Comparison of ENCODE assay signal across 7 cellular contexts in the genomic region with DNA sequence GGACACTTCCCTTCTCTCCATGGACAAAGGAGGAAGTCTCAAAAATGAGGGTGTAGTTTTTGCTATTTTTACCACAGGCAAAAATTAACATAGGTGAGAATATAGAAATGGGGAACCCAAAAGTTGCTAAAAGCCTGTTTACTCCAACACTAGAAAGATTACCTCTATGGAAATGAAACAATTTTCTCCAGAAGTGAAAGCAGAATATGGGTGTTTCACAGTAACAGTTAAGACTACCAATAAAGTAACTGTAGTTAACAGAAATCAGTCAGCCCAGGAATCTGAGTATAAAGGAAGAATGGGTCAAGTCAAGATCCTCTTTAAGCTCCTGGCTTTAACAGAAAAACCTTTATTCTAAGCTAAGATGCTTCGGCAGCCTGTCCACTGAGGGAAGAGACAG. TPM values are rescaled to one million over a fixed set of nuclear protein-coding genes. Genes with fewer than 3 reads are reported as not detected.
DNase-seq lines count a peak whose midpoint lies in the region; ATAC-seq and TF ChIP-seq lines count a peak whose summit lies in the region.

No MANE protein-coding gene starts in this region.

- H3K4me2 ChIP-seq in OCI-LY1 (ENCODE audit: low read length) (peak overlapping the region; percentile 98), parathyroid adenoma (ENCODE audit: low read length) (peak overlapping the region; percentile 24)

- intact Hi-C loops in sigmoid colon (cut with DNase I) = no loop called here

- peaks cover 100% of the 10 kb centered on the region for H3K79me2 ChIP-seq in OCI-LY1 (ENCODE audit: insufficient read depth, low read length)
- H3K79me2 ChIP-seq in parathyroid adenoma = peaks cover 60% of the 10 kb centered on the region

- peaks cover 53% of the 10 kb centered on the region for H3K4me1 ChIP-seq in OCI-LY1 (ENCODE audit: insufficient read depth, low read length, severe bottlenecking)
- H3K4me1 ChIP-seq in ectodermal cell (ENCODE audit: control insufficient read depth, insufficient read depth, low read length) = peaks cover 49% of the 10 kb centered on the region
- H3K4me1 ChIP-seq in parathyroid adenoma = peaks cover 61% of the 10 kb centered on the region
- peaks cover 0 to 93% (median 82%) of the 10 kb centered on the region in 4 donors for H3K4me1 ChIP-seq in sigmoid colon

- H3K9me2 ChIP-seq in OCI-LY1 (ENCODE audit: low read depth, low read length) = no peaks in the 10 kb centered on the region

- H3K27ac ChIP-seq in OCI-LY1 (ENCODE audit: low read depth, low read length, poor library complexity, severe bottlenecking) (no peak overlapping the region), ectodermal cell (ENCODE audit: insufficient read depth, low read depth, low read length, poor library complexity, severe bottlenecking) (no peak overlapping the region), parathyroid adenoma (no peak overlapping the region), sigmoid colon (peak overlapping the region in 2 of 4 donors; percentile 8 to 49)

- H3K9me3 ChIP-seq in OCI-LY1 (ENCODE audit: low read length) (no peaks in the 10 kb centered on the region), ectodermal cell (ENCODE audit: control insufficient read depth, low read length) (no peaks in the 10 kb centered on the region), parathyroid adenoma (ENCODE audit: control insufficient read depth, low read length) (no peaks in the 10 kb centered on the region), sigmoid colon (no peaks in the 10 kb centered on the region)

- no peak overlapping the region for H2AFZ ChIP-seq in OCI-LY1 (ENCODE audit: low read length)
- no peak overlapping the region for H2AFZ ChIP-seq in parathyroid adenoma

- H3K27me3 ChIP-seq in OCI-LY1 (ENCODE audit: insufficient read depth, low read length) (no peaks in the 10 kb centered on the region), ectodermal cell (ENCODE audit: control insufficient read depth, insufficient read depth, low read length, poor library complexity, severe bottlenecking) (no peaks in the 10 kb centered on the region), parathyroid adenoma (ENCODE audit: control insufficient read depth, insufficient read depth, low read length) (no peaks in the 10 kb centered on the region), sigmoid colon (no peaks in the 10 kb centered on the region)

- no peak overlapping the region for H3K9ac ChIP-seq in OCI-LY1 (ENCODE audit: low read length)
- no peak overlapping the region for H3K9ac ChIP-seq in parathyroid adenoma

- no peak for TF ChIP-seq EP300 in sigmoid colon (IDR thresholded peaks at IDR 0.05)

- TF ChIP-seq POLR2A in sigmoid colon (IDR thresholded peaks at IDR 0.05) = no peak

- no peak for DNase-seq in sigmoid colon
- no peak for DNase-seq in activated CD4-positive, alpha-beta T cell treated with anti-CD3 and anti-CD28 coated beads, Interleukin-2, amount 50 U/mL, for 1 hour

- 68 to 78% methylated on average over 1 of the region's 1 CpG for WGBS in ectodermal cell, 2 experiments
- 50 to 53% methylated on average over 1 of the region's 1 CpG for WGBS in sigmoid colon, 2 donors

- 0 out of 2 replicates have a peak, but pooled peaks cover 22% of the 10 kb centered on the region for H3F3A ChIP-seq in OCI-LY1 (ENCODE audit: insufficient read depth, low read length)

- H4K20me1 ChIP-seq in OCI-LY1 (ENCODE audit: insufficient read depth, low read length) = peaks cover 74% of the 10 kb centered on the region

- no peak overlapping the region for H3K4me3 ChIP-seq in OCI-LY1 (ENCODE audit: low read depth, low read length, poor library complexity, severe bottlenecking)
- peak overlapping the region; percentile 0 for H3K4me3 ChIP-seq in ectodermal cell (ENCODE audit: insufficient read depth, low read depth, low read length)
- no peak overlapping the region for H3K4me3 ChIP-seq in parathyroid adenoma (ENCODE audit: low read depth, low read length)
- peak overlapping the region in 1 of 4 donors; percentile 9 for H3K4me3 ChIP-seq in sigmoid colon

- H3K36me3 ChIP-seq in OCI-LY1 (ENCODE audit: insufficient read depth, low read length) = peaks cover 95% of the 10 kb centered on the region
- peaks cover 15% of the 10 kb centered on the region for H3K36me3 ChIP-seq in ectodermal cell (ENCODE audit: control insufficient read depth, insufficient read depth, low read length)
- no peaks in the 10 kb centered on the region for H3K36me3 ChIP-seq in parathyroid adenoma (ENCODE audit: control insufficient read depth, insufficient read depth, low read length)
- peaks cover 4 to 27% (median 14%) of the 10 kb centered on the region in 4 donors for H3K36me3 ChIP-seq in sigmoid colon

- ATAC-seq in GM21423 (IDR thresholded peaks at IDR 0.05; ENCODE audit: unreplicated experiment) = peak; percentile 49
- ATAC-seq in GM19023 (IDR thresholded peaks at IDR 0.05; ENCODE audit: unreplicated experiment) = no peak

- no peak for TF ChIP-seq CTCF in OCI-LY1 (IDR thresholded peaks at IDR 0.05; ENCODE audit: low read length)
- TF ChIP-seq CTCF in parathyroid adenoma (IDR thresholded peaks at IDR 0.05) = no peak
- TF ChIP-seq CTCF in sigmoid colon (IDR thresholded peaks at IDR 0.05) = no peak

RNA-seq across cellular contexts. Expression of a gene that starts 9.3 kb away (rescaled TPM):
- 256 TPM for polyA plus RNA-seq in ectodermal cell (2013, experiment 1 of 4)
- polyA plus RNA-seq in ectodermal cell (2013, experiment 2 of 4) = 287 TPM
- polyA plus RNA-seq in ectodermal cell (2013, experiment 3 of 4) = 242 TPM
- 242 TPM for polyA plus RNA-seq in ectodermal cell (2013, experiment 4 of 4)
- total RNA-seq in sigmoid colon = 100 to 1,000 TPM; 113 to 159 (median 123) TPM
- 10 to 100 TPM; 62.5 to 86.7 (median 64.0) TPM for polyA plus RNA-seq in sigmoid colon
